Comparison of ENCODE assay signal across 30 cellular contexts in the genomic region with DNA sequence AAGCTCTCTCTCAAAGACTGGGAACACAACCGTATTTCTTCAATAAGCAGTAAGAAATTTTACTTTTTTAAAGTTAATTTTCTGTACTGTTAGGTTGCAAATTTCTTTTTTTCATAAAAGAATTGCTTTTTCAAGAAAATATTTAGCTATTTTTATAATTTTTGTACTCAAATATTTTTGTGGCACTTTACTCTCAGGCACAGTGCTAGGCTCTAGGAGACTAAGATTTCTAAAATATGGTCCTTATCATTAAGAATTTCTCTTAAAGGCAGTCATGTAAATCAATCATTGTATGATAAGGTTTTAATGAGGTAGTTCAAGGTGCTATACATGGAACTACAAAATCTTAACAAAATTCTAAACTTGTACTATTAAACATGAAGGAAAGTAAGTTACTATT.
DNase-seq lines count a peak whose midpoint lies in the region; ATAC-seq, FAIRE-seq and TF ChIP-seq lines count a peak whose summit lies in the region.
"Had no signal": no experiment of that assay in that cellular context is flagged by ENCODE, and none has a peak within 500 bp of the region (broad histone marks: within the 10 kb centered on the region; RNA-seq: fewer than 3 reads in every experiment).

No MANE protein-coding gene starts in this region.

- H3K27ac ChIP-seq in HepG2 (ENCODE audit: extremely low read length, insufficient read depth, low read length): no peak overlapping the region
- no peak overlapping the region for H3K27ac ChIP-seq in right lobe of liver
- no peak overlapping the region for H3K27ac ChIP-seq in K562 (ENCODE audit: extremely low read depth, low read depth, low read length)
- H3K27ac ChIP-seq: 22Rv1; A549; BLaER1; BLaER1 treated with 17β-estradiol and CSF1 and Interleukin-3, amounts not matched to agents 10 nM and 100 nM; C4-2B had no signal

- intact Hi-C loops in HepG2 (cut with micrococcal nuclease; ENCODE audit: unreplicated experiment): no loop called here
- intact Hi-C loops in right lobe of liver (cut with DNase I): no loop called here
- intact Hi-C loops in K562 (cut with micrococcal nuclease): no loop called here

- DNase-seq in HepG2 (ENCODE audit: low spot score) (no peak), right lobe of liver (no peak), K562 (ENCODE audit: extremely low read depth in 1 of 4, low spot score in 3 of 4) (no peak)
- no peak for DNase-seq in activated CD4-positive, alpha-beta T cell treated with anti-CD3 and anti-CD28 coated beads for 48 hours
- DNase-seq: 8988T; ACHN; AML-193; BE2C; C1 segment of cervical spinal cord; Caco-2; Calu3; CD4-positive, alpha-beta memory T cell; CD4-positive, alpha-beta T cell; CD4-positive, CD25-positive, alpha-beta regulatory T cell; CD8-positive, alpha-beta memory T cell; CD8-positive, alpha-beta T cell; COR-L47; DMS 273 treated with DMSO at 0.1 percent for 48 hours; DMS153; DMS53; DMS79; DMS79 treated with DMSO at 0.1 percent for 48 hours; DND-41; EL had no signal

- POLR2A ChIA-PET in HepG2 (lab: Yijun Ruan, JAX): no interaction called here
- POLR2A ChIA-PET in K562 (lab: Yijun Ruan, JAX): no interaction called here

- H3K27me3 ChIP-seq in HepG2 (ENCODE audit: control insufficient read depth in 1 of 2, insufficient read depth in 2 of 2, low read length in 2 of 2): no peaks in the 10 kb centered on the region
- H3K27me3 ChIP-seq in right lobe of liver: no peaks in the 10 kb centered on the region
- H3K27me3 ChIP-seq in K562 (ENCODE audit: control insufficient read depth in 2 of 2, insufficient read depth in 2 of 2, low read length in 2 of 2): no peaks in the 10 kb centered on the region
- H3K27me3 ChIP-seq: BE2C; BLaER1; BLaER1 treated with 17β-estradiol and CSF1 and Interleukin-3, amounts not matched to agents 10 nM and 100 nM had no signal

- H4K20me1 ChIP-seq in HepG2 (ENCODE audit: insufficient read depth, low read length): no peaks in the 10 kb centered on the region
- H4K20me1 ChIP-seq in K562 (replicated peaks; ENCODE audit: control insufficient read depth, insufficient read depth, low read length): no peaks in the 10 kb centered on the region
- H4K20me1 ChIP-seq: BLaER1 had no signal

- no peak overlapping the region for H3K4me3 ChIP-seq in HepG2 (replicated peaks in 1 of 3; ENCODE audit: insufficient read depth in 1 of 3, low read depth in 2 of 3, low read length in 3 of 3)
- no peak overlapping the region for H3K4me3 ChIP-seq in right lobe of liver
- no peak overlapping the region for H3K4me3 ChIP-seq in K562
- H3K4me3 ChIP-seq: A549; BLaER1; BLaER1 treated with 17β-estradiol and CSF1 and Interleukin-3, amounts not matched to agents 10 nM and 100 nM had no signal

- TF ChIP-seq POLR2A in HepG2 (IDR thresholded peaks at IDR 0.05; ENCODE audit: insufficient read depth in 1 of 2, low read depth in 2 of 2, low read length in 2 of 2) (no peak), right lobe of liver (IDR thresholded peaks at IDR 0.05) (no peak), K562 (conservative IDR thresholded peaks at IDR 0.05) (no peak)

- H3K9ac ChIP-seq in HepG2 (ENCODE audit: insufficient read depth, low read depth, low read length) (no peak overlapping the region), K562 (ENCODE audit: insufficient read depth in 1 of 2, low read depth in 2 of 2, low read length in 2 of 2) (no peak overlapping the region)
- H3K9ac ChIP-seq: BLaER1; BLaER1 treated with 17β-estradiol and CSF1 and Interleukin-3, amounts not matched to agents 10 nM and 100 nM had no signal

- no peak for TF ChIP-seq RAD21 in HepG2 (CRISPR knock-in tag; IDR thresholded peaks at IDR 0.05)
- no peak for TF ChIP-seq RAD21 in K562 (CRISPR knock-in tag; conservative IDR thresholded peaks at IDR 0.05 in 1 of 2, IDR thresholded peaks at IDR 0.05 in 1 of 2)

- FAIRE-seq in HepG2 (lab: Jason Lieb, UNC): no peak
- FAIRE-seq in K562 (lab: Jason Lieb, UNC): no peak
- FAIRE-seq: A549, D721Med had no signal

- peaks cover 4 to 26% of the 10 kb centered on the region in 2 experiments for H3K36me3 ChIP-seq in HepG2 (replicated peaks in 1 of 2; ENCODE audit: control insufficient read depth in 1 of 2, insufficient read depth in 2 of 2, low read length in 2 of 2)
- H3K36me3 ChIP-seq in right lobe of liver: peaks cover 0 to 5% (median under 1%) of the 10 kb centered on the region in 4 donors
- peaks cover 62% of the 10 kb centered on the region for H3K36me3 ChIP-seq in K562 (ENCODE audit: control insufficient read depth, insufficient read depth, low read length)
- H3K36me3 ChIP-seq: BE2C had no signal

- in situ Hi-C loops in HepG2 (cut with HindIII; ENCODE audit: extremely low pct_ligation_motif_present, low pct_unique_long_range_greater_than_20kb) (no loop called here), K562 (cut with MboI) (no loop called here)

- H2AFZ ChIP-seq in HepG2 (ENCODE audit: low read length) (no peak overlapping the region), K562 (ENCODE audit: low read depth, low read length) (no peak overlapping the region)

- H3K79me2 ChIP-seq in HepG2 (ENCODE audit: insufficient read depth, low read length): no peaks in the 10 kb centered on the region
- H3K79me2 ChIP-seq in K562 (ENCODE audit: control insufficient read depth, insufficient read depth, low read length): no peaks in the 10 kb centered on the region

- no peak for TF ChIP-seq CTCF in HepG2 (CRISPR knock-in tag; IDR thresholded peaks at IDR 0.05)
- no peak for TF ChIP-seq CTCF in right lobe of liver (IDR thresholded peaks at IDR 0.05)
- no peak for TF ChIP-seq CTCF in K562 (IDR thresholded peaks at IDR 0.05 in 2 of 3, conservative IDR thresholded peaks at IDR 0.05 in 1 of 3; ENCODE audit: insufficient read depth in 2 of 3, low read depth in 1 of 3, low read length in 3 of 3)

- H3K4me1 ChIP-seq in HepG2 (ENCODE audit: insufficient read depth, low read length) (peaks cover 2% of the 10 kb centered on the region), right lobe of liver (no peaks in the 10 kb centered on the region), K562 (replicated peaks in 1 of 2; ENCODE audit: control insufficient read depth in 2 of 2, insufficient read depth in 2 of 2, low read length in 2 of 2) (no peaks in the 10 kb centered on the region)
- H3K4me1 ChIP-seq: BE2C; BLaER1; BLaER1 treated with 17β-estradiol and CSF1 and Interleukin-3, amounts not matched to agents 10 nM and 100 nM had no signal

- H3K9me3 ChIP-seq in HepG2 (ENCODE audit: low read length) (no peaks in the 10 kb centered on the region), right lobe of liver (no peaks in the 10 kb centered on the region), K562 (replicated peaks; ENCODE audit: control insufficient read depth, insufficient read depth, low read depth, low read length) (no peaks in the 10 kb centered on the region)
- H3K9me3 ChIP-seq: A549; BE2C; BLaER1; BLaER1 treated with 17β-estradiol and CSF1 and Interleukin-3, amounts not matched to agents 10 nM and 100 nM; Caco-2 had no signal

- TF ChIP-seq EP300 in HepG2 (IDR thresholded peaks at IDR 0.05; ENCODE audit: low read depth in 2 of 2, low read length in 2 of 2): no peak
- no peak for TF ChIP-seq EP300 in HepG2 (CRISPR knock-in tag; IDR thresholded peaks at IDR 0.05; ENCODE audit: borderline replicate concordance)
- TF ChIP-seq EP300 in K562 (IDR thresholded peaks at IDR 0.05; ENCODE audit: low read length): no peak

- no TSS peak for BruUV-seq in HepG2 (replicated peaks; lab: Mats Ljungman, UMichigan)
- no TSS peak for BruUV-seq in K562 (replicated peaks; lab: Mats Ljungman, UMichigan)

- no peak for ATAC-seq in HepG2
- ATAC-seq in right lobe of liver: no peak
- no peak for ATAC-seq in K562
- ATAC-seq: A549; CD8-positive, alpha-beta T cell had no signal

- CTCF ChIA-PET in HepG2 (lab: Yijun Ruan, JAX; ENCODE audit: low intra/inter-chr PET ratio, low total read pairs) (no interaction called here), K562 (lab: Yijun Ruan, JAX; ENCODE audit: low intra/inter-chr PET ratio) (no interaction called here)

- H3K4me2 ChIP-seq in HepG2 (ENCODE audit: low read depth, low read length) (no peak overlapping the region), K562 (ENCODE audit: insufficient read depth, low read length) (no peak overlapping the region)
- H3K4me2 ChIP-seq: A549; BLaER1; BLaER1 treated with 17β-estradiol and CSF1 and Interleukin-3, amounts not matched to agents 10 nM and 100 nM had no signal

- 97% methylated on average over 1 of the region's 1 CpG for WGBS in HepG2 (ENCODE audit: low lambda C conversion rate)
- WGBS in right lobe of liver (ENCODE audit: insufficient coverage, low coverage, low lambda C conversion rate, missing lambda C conversion rate): 100% methylated on average over 1 of the region's 1 CpG
- WGBS in K562 (ENCODE audit: insufficient coverage, low coverage, missing lambda C conversion rate): 82% methylated on average over 1 of the region's 1 CpG

- H3K9me1 ChIP-seq in K562 (ENCODE audit: control insufficient read depth, insufficient read depth, low read length): no peaks in the 10 kb centered on the region

TF ChIP-seq in HepG2, 621 proteins besides CTCF, POLR2A, EP300 and RAD21:
- peak; percentile 77; the same call in 1 of the 2 replicates for TF ChIP-seq ZNF3 (CRISPR knock-in tag; IDR thresholded peaks at IDR 0.05)
- no peak for TF ChIP-seq FOXO1 (CRISPR knock-in tag; IDR thresholded peaks at IDR 0.05)
TF ChIP-seq in HepG2: peak in this region for 1.

TF ChIP-seq in K562, 482 proteins besides CTCF, POLR2A, EP300 and RAD21:
- TF ChIP-seq ZFPM2 (CRISPR knock-in tag; IDR thresholded peaks at IDR 0.05): no peak
- TF ChIP-seq ZNF3 (CRISPR knock-in tag; IDR thresholded peaks at IDR 0.05): peak; percentile 88
- peak; percentile 28 for TF ChIP-seq RBM25 (IDR thresholded peaks at IDR 0.05; ENCODE audit: low read depth, low read length, severe bottlenecking)
- TF ChIP-seq ATF3 (IDR thresholded peaks at IDR 0.05): no peak
- no peak for TF ChIP-seq ATF3 (CRISPR knock-in tag; conservative IDR thresholded peaks at IDR 0.05)

Comparison
In these comparisons a context has a peak if more than half of its experiments do, and no peak if none do; other contexts are left out.
1. Of the 241 proteins assayed by ChIP-seq in both HepG2 and K562: peak only in HepG2: none; only in K562: none; in both: ZNF3; in neither: 240.